Comparison of ENCODE assay signal across 17 cellular contexts in genomic region chr6:79543411-79543810, GRCh38. TPM values are rescaled to one million over a fixed set of nuclear protein-coding genes. Genes with fewer than 3 reads are reported as not detected.
DNase-seq lines count a peak whose midpoint lies in the region; TF ChIP-seq lines count a peak whose summit lies in the region.
"Had no signal": no experiment of that assay in that cellular context is flagged by ENCODE, and none has a peak within 500 bp of the region (broad histone marks: within the 10 kb centered on the region; RNA-seq: fewer than 3 reads in every experiment).

No MANE protein-coding gene starts in this region.

- H3K4me2 ChIP-seq in MM.1S (ENCODE audit: low read depth, low read length) = peak overlapping the region; percentile 75; the same call in 1 of the 2 replicates

- peaks cover 30% of the 10 kb centered on the region for H3K4me1 ChIP-seq in ACC112 (ENCODE audit: control insufficient read depth, insufficient read depth, low read length, unreplicated experiment)
- H3K4me1 ChIP-seq in MM.1S (ENCODE audit: low read length) = peaks cover 33% of the 10 kb centered on the region
- H3K4me1 ChIP-seq: right lobe of liver had no signal

- H3K4me1 Mint-ChIP-seq in immature natural killer cell = peaks cover 2 to 8% of the 10 kb centered on the region in 2 donors

- in situ Hi-C loops in brain microvascular endothelial cell (cut with HindIII; ENCODE audit: low pct_ligation_motif_present, low sequenced_read_pairs) = no loop called here

- DNase-seq in MM.1S = no peak
- no peak for DNase-seq in brain microvascular endothelial cell
- DNase-seq in retinal pigment epithelial cell (ENCODE audit: low read depth) = peak; percentile 33
- no peak for DNase-seq in immature natural killer cell
- no peak for DNase-seq in A172 (ENCODE audit: low spot score)
- DNase-seq in NCI-H2171 treated with DMSO at 0.1 percent for 48 hours (lab: John Stamatoyannopoulos, UW) = no peak
- DNase-seq in SKM-1 (lab: John Stamatoyannopoulos, UW; ENCODE audit: unreplicated experiment) = no peak
- DNase-seq: activated CD4-positive, alpha-beta memory T cell treated with anti-CD3 and anti-CD28 coated beads, Interleukin-2, amount 10 ng/mL, durations not matched to agents 7 days and 5 days; activated naive CD4-positive, alpha-beta T cell treated with anti-CD3 and anti-CD28 coated beads, Interleukin-2, amount 50 U/mL, for 16 hours; activated T-cell treated with anti-CD3 and anti-CD28 coated beads, Interleukin-2, amount 50 U/mL, for 24 hours; GF-D8; NCI-H1092 treated with DMSO at 0.1 percent for 48 hours; right lobe of liver; stimulated activated CD4-positive, alpha-beta T cell treated with anti-CD3 and anti-CD28 coated beads, Interleukin-1b, Interleukin-23, amount 100 ng/mL, for 48 hours had no signal

- no peaks in the 10 kb centered on the region for H3K36me3 ChIP-seq in ACC112 (ENCODE audit: insufficient read depth, low read length)
- H3K36me3 ChIP-seq in MM.1S (replicated peaks; ENCODE audit: insufficient read depth, low read length) = no peaks in the 10 kb centered on the region
- H3K36me3 ChIP-seq in brain microvascular endothelial cell (replicated peaks) = no peaks in the 10 kb centered on the region
- H3K36me3 ChIP-seq: right lobe of liver had no signal

- H3F3A ChIP-seq in MM.1S (ENCODE audit: insufficient read depth, low read length) = peaks cover 25% of the 10 kb centered on the region

- H3K27me3 ChIP-seq in ACC112 (ENCODE audit: insufficient read depth, low read length) = no peaks in the 10 kb centered on the region
- H3K27me3 ChIP-seq in MM.1S (replicated peaks; ENCODE audit: insufficient read depth, low read length) = no peaks in the 10 kb centered on the region
- no peaks in the 10 kb centered on the region for H3K27me3 ChIP-seq in brain microvascular endothelial cell (replicated peaks)
- H3K27me3 ChIP-seq: right lobe of liver had no signal

- peak overlapping the region; percentile 79 for H3K9ac ChIP-seq in MM.1S (ENCODE audit: low read length)

- H3K4me3 ChIP-seq in ACC112 (ENCODE audit: low read depth, low read length) (no peak overlapping the region), MM.1S (ENCODE audit: low read length) (no peak overlapping the region), brain microvascular endothelial cell (ENCODE audit: low read depth, low read length) (no peak overlapping the region), retinal pigment epithelial cell (ENCODE audit: low read length) (no peak overlapping the region)
- H3K4me3 ChIP-seq: right lobe of liver had no signal

- no peaks in the 10 kb centered on the region for H3K9me2 ChIP-seq in MM.1S (replicated peaks; ENCODE audit: insufficient read depth, low read length)

- H3K4me3 Mint-ChIP-seq in immature natural killer cell = no peak overlapping the region
- H3K4me3 Mint-ChIP-seq: activated CD4-positive, alpha-beta memory T cell treated with anti-CD3 and anti-CD28 coated beads, Interleukin-2, amount 10 ng/mL, durations not matched to agents 7 days and 5 days; activated T-cell treated with anti-CD3 and anti-CD28 coated beads, Interleukin-2, amount 50 U/mL, for 24 hours; dendritic cell treated with granulocyte-macrophage colony-stimulating factor and Interleukin-4, amounts not matched to agents 40 ng/mL and 50 ng/mL, for 4 days; stimulated activated naive CD8-positive, alpha-beta T cell treated with anti-CD3 and anti-CD28 coated beads, Interleukin-15, Interleukin-2, amounts not matched to agents 100 ng/mL and 50 ng/mL, for 24 hours had no signal

- H2AFZ ChIP-seq in ACC112 (ENCODE audit: low read length, unreplicated experiment) = no peak overlapping the region
- no peak overlapping the region for H2AFZ ChIP-seq in MM.1S (ENCODE audit: low read length)

- H3K27me3 Mint-ChIP-seq in immature natural killer cell (ENCODE audit: low read depth in 3 of 3) = peaks cover 1 to 5% (median 5%) of the 10 kb centered on the region in 3 donors
- H3K27me3 Mint-ChIP-seq: activated CD4-positive, alpha-beta memory T cell treated with anti-CD3 and anti-CD28 coated beads, Interleukin-2, amount 10 ng/mL, durations not matched to agents 7 days and 5 days; dendritic cell treated with granulocyte-macrophage colony-stimulating factor and Interleukin-4, amounts not matched to agents 40 ng/mL and 50 ng/mL, for 4 days had no signal

- H3K27ac ChIP-seq in ACC112 (ENCODE audit: low read depth, low read length) (peak overlapping the region; percentile 86; the same call in 1 of the 2 replicates), MM.1S (ENCODE audit: low read length) (peak overlapping the region; percentile 97), brain microvascular endothelial cell (peak overlapping the region; percentile 98)

- no peaks in the 10 kb centered on the region for H4K20me1 ChIP-seq in MM.1S (ENCODE audit: insufficient read depth, low read length)

- H3K36me3 Mint-ChIP-seq in immature natural killer cell = peaks cover 0 to 4% (median 0%) of the 10 kb centered on the region in 3 donors

- peaks cover 0 to 4% (median 0%) of the 10 kb centered on the region in 6 donors for H3K9me3 Mint-ChIP-seq in immature natural killer cell
- H3K9me3 Mint-ChIP-seq: activated CD4-positive, alpha-beta memory T cell treated with anti-CD3 and anti-CD28 coated beads, Interleukin-2, amount 10 ng/mL, durations not matched to agents 7 days and 5 days; activated T-cell treated with anti-CD3 and anti-CD28 coated beads, Interleukin-2, amount 50 U/mL, for 24 hours; dendritic cell treated with granulocyte-macrophage colony-stimulating factor and Interleukin-4, amounts not matched to agents 40 ng/mL and 50 ng/mL, for 4 days; stimulated activated naive CD8-positive, alpha-beta T cell treated with anti-CD3 and anti-CD28 coated beads, Interleukin-15, Interleukin-2, amounts not matched to agents 100 ng/mL and 50 ng/mL, for 24 hours had no signal

- H3K79me2 ChIP-seq in ACC112 (ENCODE audit: control insufficient read depth, insufficient read depth, low read length, unreplicated experiment) (peaks cover 9% of the 10 kb centered on the region), MM.1S (ENCODE audit: low read length) (no peaks in the 10 kb centered on the region)

- H3K9me3 ChIP-seq in MM.1S (replicated peaks; ENCODE audit: insufficient read depth, low read length) = no peaks in the 10 kb centered on the region
- H3K9me3 ChIP-seq: right lobe of liver had no signal

- no peak for TF ChIP-seq CTCF in MM.1S (IDR thresholded peaks at IDR 0.05; ENCODE audit: low read length)
- TF ChIP-seq CTCF in brain microvascular endothelial cell (IDR thresholded peaks at IDR 0.05; ENCODE audit: low read depth, low read length, missing control alignments) = no peak
- TF ChIP-seq CTCF in retinal pigment epithelial cell (conservative IDR thresholded peaks at IDR 0.05; ENCODE audit: low read depth, low read length) = no peak

- no peak overlapping the region for H3K27ac Mint-ChIP-seq in immature natural killer cell
- H3K27ac Mint-ChIP-seq: activated CD4-positive, alpha-beta memory T cell treated with anti-CD3 and anti-CD28 coated beads, Interleukin-2, amount 10 ng/mL, durations not matched to agents 7 days and 5 days; activated T-cell treated with anti-CD3 and anti-CD28 coated beads, Interleukin-2, amount 50 U/mL, for 24 hours; dendritic cell treated with granulocyte-macrophage colony-stimulating factor and Interleukin-4, amounts not matched to agents 40 ng/mL and 50 ng/mL, for 4 days; stimulated activated naive CD8-positive, alpha-beta T cell treated with anti-CD3 and anti-CD28 coated beads, Interleukin-15, Interleukin-2, amounts not matched to agents 100 ng/mL and 50 ng/mL, for 24 hours had no signal

RNA-seq across cellular contexts. Expression of gene LCA5, which starts 6.2 kb away (rescaled TPM):
- polyA plus RNA-seq in immature natural killer cell = not detected
- total RNA-seq in A172 (2014; rRNA removed; shearing (Covaris generic)) = 1.7 and 2.1 TPM in 2 replicates
